In the genomic region with DNA sequence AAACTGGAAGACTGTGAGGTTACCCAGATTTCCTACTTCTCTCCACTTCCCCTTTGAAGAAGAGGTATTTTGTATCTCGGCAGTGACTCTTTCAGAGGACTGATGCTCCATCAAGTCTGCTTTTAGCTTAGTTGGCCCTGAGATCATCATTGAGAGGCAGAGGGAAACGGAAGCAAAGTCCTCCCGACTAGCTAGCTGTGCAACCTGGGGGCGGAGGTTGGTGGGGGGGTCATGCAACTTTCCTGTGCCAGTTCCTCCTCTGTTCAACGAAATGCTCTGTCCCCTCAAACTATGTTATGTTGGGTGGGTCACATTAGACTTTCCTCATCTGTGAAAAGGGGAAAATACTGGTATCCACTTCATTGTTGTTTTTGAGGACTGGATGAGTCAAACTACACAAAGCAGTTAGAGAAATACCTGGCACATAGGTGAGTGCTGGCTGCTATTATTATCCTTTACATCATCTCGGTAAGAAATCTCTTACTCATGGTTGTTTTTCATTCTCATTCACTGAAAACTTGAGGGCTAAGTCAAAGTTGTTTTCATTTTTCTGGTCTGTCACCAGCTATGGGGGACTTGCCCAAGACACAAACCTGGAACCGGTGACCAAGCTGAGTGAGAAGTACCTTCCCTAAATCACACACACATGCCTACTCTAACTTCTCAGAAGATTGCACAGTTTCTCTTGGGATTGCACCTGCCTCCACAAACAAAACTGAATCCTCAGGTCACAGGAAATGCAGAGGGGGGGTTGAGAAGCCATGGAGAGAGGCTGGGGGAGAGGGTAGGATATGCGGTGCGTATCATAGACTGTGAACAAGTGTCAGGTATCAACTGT, we compare ENCODE assay signal across 1 cellular context.
TF ChIP-seq lines count a peak whose summit lies in the region.

No MANE protein-coding gene starts in this region.

TF ChIP-seq in GM23338, 12 proteins besides CTCF, POLR2A, EP300 and RAD21 (continued from another document):
- TF ChIP-seq, protein P1, sequence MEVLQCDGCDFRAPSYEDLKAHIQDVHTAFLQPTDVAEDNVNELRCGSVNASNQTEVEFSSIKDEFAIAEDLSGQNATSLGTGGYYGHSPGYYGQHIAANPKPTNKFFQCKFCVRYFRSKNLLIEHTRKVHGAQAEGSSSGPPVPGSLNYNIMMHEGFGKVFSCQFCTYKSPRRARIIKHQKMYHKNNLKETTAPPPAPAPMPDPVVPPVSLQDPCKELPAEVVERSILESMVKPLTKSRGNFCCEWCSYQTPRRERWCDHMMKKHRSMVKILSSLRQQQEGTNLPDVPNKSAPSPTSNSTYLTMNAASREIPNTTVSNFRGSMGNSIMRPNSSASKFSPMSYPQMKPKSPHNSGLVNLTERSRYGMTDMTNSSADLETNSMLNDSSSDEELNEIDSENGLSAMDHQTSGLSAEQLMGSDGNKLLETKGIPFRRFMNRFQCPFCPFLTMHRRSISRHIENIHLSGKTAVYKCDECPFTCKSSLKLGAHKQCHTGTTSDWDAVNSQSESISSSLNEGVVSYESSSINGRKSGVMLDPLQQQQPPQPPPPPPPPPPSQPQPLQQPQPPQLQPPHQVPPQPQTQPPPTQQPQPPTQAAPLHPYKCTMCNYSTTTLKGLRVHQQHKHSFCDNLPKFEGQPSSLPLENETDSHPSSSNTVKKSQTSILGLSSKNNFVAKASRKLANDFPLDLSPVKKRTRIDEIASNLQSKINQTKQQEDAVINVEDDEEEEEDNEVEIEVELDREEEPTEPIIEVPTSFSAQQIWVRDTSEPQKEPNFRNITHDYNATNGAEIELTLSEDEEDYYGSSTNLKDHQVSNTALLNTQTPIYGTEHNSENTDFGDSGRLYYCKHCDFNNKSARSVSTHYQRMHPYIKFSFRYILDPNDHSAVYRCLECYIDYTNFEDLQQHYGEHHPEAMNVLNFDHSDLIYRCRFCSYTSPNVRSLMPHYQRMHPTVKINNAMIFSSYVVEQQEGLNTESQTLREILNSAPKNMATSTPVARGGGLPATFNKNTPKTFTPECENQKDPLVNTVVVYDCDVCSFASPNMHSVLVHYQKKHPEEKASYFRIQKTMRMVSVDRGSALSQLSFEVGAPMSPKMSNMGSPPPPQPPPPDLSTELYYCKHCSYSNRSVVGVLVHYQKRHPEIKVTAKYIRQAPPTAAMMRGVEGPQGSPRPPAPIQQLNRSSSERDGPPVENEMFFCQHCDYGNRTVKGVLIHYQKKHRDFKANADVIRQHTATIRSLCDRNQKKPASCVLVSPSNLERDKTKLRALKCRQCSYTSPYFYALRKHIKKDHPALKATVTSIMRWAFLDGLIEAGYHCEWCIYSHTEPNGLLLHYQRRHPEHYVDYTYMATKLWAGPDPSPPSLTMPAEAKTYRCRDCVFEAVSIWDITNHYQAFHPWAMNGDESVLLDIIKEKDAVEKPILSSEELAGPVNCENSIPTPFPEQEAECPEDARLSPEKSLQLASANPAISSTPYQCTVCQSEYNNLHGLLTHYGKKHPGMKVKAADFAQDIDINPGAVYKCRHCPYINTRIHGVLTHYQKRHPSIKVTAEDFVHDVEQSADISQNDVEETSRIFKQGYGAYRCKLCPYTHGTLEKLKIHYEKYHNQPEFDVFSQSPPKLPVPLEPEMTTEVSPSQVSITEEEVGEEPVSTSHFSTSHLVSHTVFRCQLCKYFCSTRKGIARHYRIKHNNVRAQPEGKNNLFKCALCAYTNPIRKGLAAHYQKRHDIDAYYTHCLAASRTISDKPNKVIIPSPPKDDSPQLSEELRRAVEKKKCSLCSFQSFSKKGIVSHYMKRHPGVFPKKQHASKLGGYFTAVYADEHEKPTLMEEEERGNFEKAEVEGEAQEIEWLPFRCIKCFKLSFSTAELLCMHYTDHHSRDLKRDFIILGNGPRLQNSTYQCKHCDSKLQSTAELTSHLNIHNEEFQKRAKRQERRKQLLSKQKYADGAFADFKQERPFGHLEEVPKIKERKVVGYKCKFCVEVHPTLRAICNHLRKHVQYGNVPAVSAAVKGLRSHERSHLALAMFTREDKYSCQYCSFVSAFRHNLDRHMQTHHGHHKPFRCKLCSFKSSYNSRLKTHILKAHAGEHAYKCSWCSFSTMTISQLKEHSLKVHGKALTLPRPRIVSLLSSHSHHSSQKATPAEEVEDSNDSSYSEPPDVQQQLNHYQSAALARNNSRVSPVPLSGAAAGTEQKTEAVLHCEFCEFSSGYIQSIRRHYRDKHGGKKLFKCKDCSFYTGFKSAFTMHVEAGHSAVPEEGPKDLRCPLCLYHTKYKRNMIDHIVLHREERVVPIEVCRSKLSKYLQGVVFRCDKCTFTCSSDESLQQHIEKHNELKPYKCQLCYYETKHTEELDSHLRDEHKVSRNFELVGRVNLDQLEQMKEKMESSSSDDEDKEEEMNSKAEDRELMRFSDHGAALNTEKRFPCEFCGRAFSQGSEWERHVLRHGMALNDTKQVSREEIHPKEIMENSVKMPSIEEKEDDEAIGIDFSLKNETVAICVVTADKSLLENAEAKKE (CRISPR knock-in tag; IDR thresholded peaks at IDR 0.05): no peak
- no peak for TF ChIP-seq ZNF114 (CRISPR knock-in tag; IDR thresholded peaks at IDR 0.05)
- TF ChIP-seq, protein P2, sequence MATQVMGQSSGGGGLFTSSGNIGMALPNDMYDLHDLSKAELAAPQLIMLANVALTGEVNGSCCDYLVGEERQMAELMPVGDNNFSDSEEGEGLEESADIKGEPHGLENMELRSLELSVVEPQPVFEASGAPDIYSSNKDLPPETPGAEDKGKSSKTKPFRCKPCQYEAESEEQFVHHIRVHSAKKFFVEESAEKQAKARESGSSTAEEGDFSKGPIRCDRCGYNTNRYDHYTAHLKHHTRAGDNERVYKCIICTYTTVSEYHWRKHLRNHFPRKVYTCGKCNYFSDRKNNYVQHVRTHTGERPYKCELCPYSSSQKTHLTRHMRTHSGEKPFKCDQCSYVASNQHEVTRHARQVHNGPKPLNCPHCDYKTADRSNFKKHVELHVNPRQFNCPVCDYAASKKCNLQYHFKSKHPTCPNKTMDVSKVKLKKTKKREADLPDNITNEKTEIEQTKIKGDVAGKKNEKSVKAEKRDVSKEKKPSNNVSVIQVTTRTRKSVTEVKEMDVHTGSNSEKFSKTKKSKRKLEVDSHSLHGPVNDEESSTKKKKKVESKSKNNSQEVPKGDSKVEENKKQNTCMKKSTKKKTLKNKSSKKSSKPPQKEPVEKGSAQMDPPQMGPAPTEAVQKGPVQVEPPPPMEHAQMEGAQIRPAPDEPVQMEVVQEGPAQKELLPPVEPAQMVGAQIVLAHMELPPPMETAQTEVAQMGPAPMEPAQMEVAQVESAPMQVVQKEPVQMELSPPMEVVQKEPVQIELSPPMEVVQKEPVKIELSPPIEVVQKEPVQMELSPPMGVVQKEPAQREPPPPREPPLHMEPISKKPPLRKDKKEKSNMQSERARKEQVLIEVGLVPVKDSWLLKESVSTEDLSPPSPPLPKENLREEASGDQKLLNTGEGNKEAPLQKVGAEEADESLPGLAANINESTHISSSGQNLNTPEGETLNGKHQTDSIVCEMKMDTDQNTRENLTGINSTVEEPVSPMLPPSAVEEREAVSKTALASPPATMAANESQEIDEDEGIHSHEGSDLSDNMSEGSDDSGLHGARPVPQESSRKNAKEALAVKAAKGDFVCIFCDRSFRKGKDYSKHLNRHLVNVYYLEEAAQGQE (IDR thresholded peaks at IDR 0.05; ENCODE audit: unreplicated experiment): no peak
